In the genomic region with DNA sequence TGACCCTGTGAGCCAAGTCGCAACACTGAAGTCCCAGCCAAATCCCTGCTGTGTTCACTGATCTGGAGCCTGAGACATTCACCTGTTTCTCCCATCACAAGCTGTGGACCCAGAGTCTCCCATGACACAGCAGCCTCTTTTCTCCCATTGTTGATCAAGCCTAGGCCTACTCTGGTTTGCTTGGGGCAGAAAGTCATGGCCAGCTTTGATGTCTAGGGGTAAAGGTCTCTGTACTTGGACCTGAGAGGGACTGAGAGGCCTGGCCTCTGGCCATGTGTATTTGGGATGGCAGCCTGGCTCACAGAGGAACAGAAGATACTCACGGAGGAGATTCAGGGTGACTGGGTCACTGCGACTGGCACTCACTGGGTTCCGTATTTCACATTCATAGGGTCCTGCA, we compare ENCODE assay signal across 4 cellular contexts. TPM values are rescaled to one million over a fixed set of nuclear protein-coding genes. Genes with fewer than 3 reads are reported as not detected.
"Had no signal": no experiment of that assay in that cellular context is flagged by ENCODE, and none has a peak within 500 bp of the region (broad histone marks: within the 10 kb centered on the region; RNA-seq: fewer than 3 reads in every experiment).

No MANE protein-coding gene starts in this region.

RNA-seq across cellular contexts. Expression of gene PSG9, which starts 7.8 kb away (rescaled TPM):
- total RNA-seq: GM23338, H1, H7, H9 had no signal
- polyA plus RNA-seq: GM23338, H1 had no signal

RNA-seq across cellular contexts. Expression of gene PSG4, which starts 56.1 kb away (rescaled TPM):
- total RNA-seq: GM23338, H1, H7, H9 had no signal
- polyA plus RNA-seq: H1 had no signal
